11 cellular contexts compared by ENCODE assay signal in genomic region chr11:76293189-76293631, GRCh38.
DNase-seq lines count a peak whose midpoint lies in the region; ATAC-seq and TF ChIP-seq lines count a peak whose summit lies in the region.
"Had no signal": no experiment of that assay in that cellular context is flagged by ENCODE, and none has a peak within 500 bp of the region (broad histone marks: within the 10 kb centered on the region; RNA-seq: fewer than 3 reads in every experiment).

No MANE protein-coding gene starts in this region.

- H3K27ac Mint-ChIP-seq in mesothelial cell of epicardium, result peak overlapping the region; percentile 5

- no peak overlapping the region for H3K4me3 ChIP-seq in dorsolateral prefrontal cortex
- H3K4me3 ChIP-seq in right cardiac atrium (ENCODE audit: low read length), result no peak overlapping the region
- H3K4me3 ChIP-seq: breast epithelium had no signal

- no peak for TF ChIP-seq CTCF in mesothelial cell of epicardium (IDR thresholded peaks at IDR 0.05; ENCODE audit: unreplicated experiment)
- no peak for TF ChIP-seq CTCF in dorsolateral prefrontal cortex (IDR thresholded peaks at IDR 0.05 in 54 of 56, conservative IDR thresholded peaks at IDR 0.05 in 2 of 56; ENCODE audit: low read depth in 1 of 56, partially characterized antibody in 56 of 56)

- no peak overlapping the region for H3K27ac ChIP-seq in dorsolateral prefrontal cortex
- H3K27ac ChIP-seq in right cardiac atrium (ENCODE audit: low read length), result no peak overlapping the region
- H3K27ac ChIP-seq: breast epithelium, neutrophil had no signal

- ATAC-seq in GM18499 (IDR thresholded peaks at IDR 0.05; ENCODE audit: insufficient read depth, unreplicated experiment) (peak; percentile 56), GM19463 (IDR thresholded peaks at IDR 0.05; ENCODE audit: unreplicated experiment) (peak; percentile 42), HG03159 (IDR thresholded peaks at IDR 0.05; ENCODE audit: unreplicated experiment) (peak; percentile 62), right cardiac atrium (no peak)

- no peaks in the 10 kb centered on the region for H3K36me3 Mint-ChIP-seq in mesothelial cell of epicardium

- H3K4me1 Mint-ChIP-seq in mesothelial cell of epicardium, result peaks cover 26% of the 10 kb centered on the region

- no peaks in the 10 kb centered on the region for H3K27me3 ChIP-seq in dorsolateral prefrontal cortex
- no peaks in the 10 kb centered on the region for H3K27me3 ChIP-seq in right cardiac atrium (ENCODE audit: control insufficient read depth, insufficient read depth)
- H3K27me3 ChIP-seq: breast epithelium had no signal

- DNase-seq in mesothelial cell of epicardium (ENCODE audit: low spot score in 2 of 2, unreplicated experiment in 2 of 2) (no peak), putamen (ENCODE audit: low spot score) (no peak), dorsolateral prefrontal cortex (no peak), right cardiac atrium (no peak)
- DNase-seq in NK-92 treated with Interleukin-12 subunit alpha and Interleukin-12 subunit beta, amount 100 ng/mL, for 24 hours (lab: John Stamatoyannopoulos, UW), result no peak
- DNase-seq: NCI-H446 treated with DMSO at 0.1 percent for 48 hours had no signal

- H3K27me3 Mint-ChIP-seq in mesothelial cell of epicardium (ENCODE audit: low read depth), result no peaks in the 10 kb centered on the region

- 78% methylated on average over 11 of the region's 11 CpGs for WGBS in right cardiac atrium

- no peak overlapping the region for H3K4me3 Mint-ChIP-seq in mesothelial cell of epicardium

- intact Hi-C loops in dorsolateral prefrontal cortex (cut with DNase I), result no loop called here
- intact Hi-C loops in right cardiac atrium (cut with DNase I), result no loop called here

- H3K4me1 ChIP-seq in right cardiac atrium (ENCODE audit: control insufficient read depth, insufficient read depth, low read length), result no peaks in the 10 kb centered on the region
- H3K4me1 ChIP-seq: breast epithelium had no signal

- no peaks in the 10 kb centered on the region for H3K9me3 ChIP-seq in right cardiac atrium (ENCODE audit: control insufficient read depth, low read length)
- H3K9me3 ChIP-seq: breast epithelium, neutrophil had no signal

- H3K9me3 Mint-ChIP-seq in mesothelial cell of epicardium, result no peaks in the 10 kb centered on the region

Comparison
In these comparisons a context has a peak if more than half of its experiments do, and no peak if none do; other contexts are left out.
1. ATAC-seq: peak in GM18499 (single experiment), GM19463 (single experiment) and HG03159 (single experiment); none in right cardiac atrium (0 of 2).